9 cellular contexts compared by ENCODE assay signal in genomic region chr22:37431811-37432707, GRCh38. TPM values are rescaled to one million over a fixed set of nuclear protein-coding genes. Genes with fewer than 3 reads are reported as not detected.
DNase-seq lines count a peak whose midpoint lies in the region; FAIRE-seq and TF ChIP-seq lines count a peak whose summit lies in the region.
"Had no signal": no experiment of that assay in that cellular context is flagged by ENCODE, and none has a peak within 500 bp of the region (broad histone marks: within the 10 kb centered on the region; RNA-seq: fewer than 3 reads in every experiment).

No MANE protein-coding gene starts in this region.

- H2AFZ ChIP-seq in astrocyte (ENCODE audit: low read depth, low read length) = peak overlapping the region; percentile 2

- H3K9me3 Mint-ChIP-seq in astrocyte (ENCODE audit: unreplicated experiment) = peaks cover 22% of the 10 kb centered on the region
- peaks cover 0 to 3% (median 0%) of the 10 kb centered on the region in 5 donors for H3K9me3 Mint-ChIP-seq in CD8-positive, alpha-beta memory T cell

- no peaks in the 10 kb centered on the region for H3K79me2 ChIP-seq in astrocyte (ENCODE audit: insufficient read depth, low read length)

- no peak overlapping the region for H3K4me3 Mint-ChIP-seq in astrocyte (ENCODE audit: unreplicated experiment)
- no peak overlapping the region for H3K4me3 Mint-ChIP-seq in CD8-positive, alpha-beta memory T cell

- H3K27me3 ChIP-seq in astrocyte (ENCODE audit: insufficient read depth, low read length) (no peaks in the 10 kb centered on the region), adrenal gland (peaks cover 37% of the 10 kb centered on the region), H7 (ENCODE audit: control insufficient read depth, insufficient read depth, low read length) (peaks cover 18% of the 10 kb centered on the region)
- H3K27me3 ChIP-seq in CD8-positive, alpha-beta memory T cell (ENCODE audit: insufficient read depth, low read length, poor library complexity, severe bottlenecking) = peaks cover 29% of the 10 kb centered on the region

- peak; percentile 98 for FAIRE-seq in astrocyte (lab: Jason Lieb, UNC)
- FAIRE-seq: TTC549 had no signal

- CTCF ChIA-PET in CD8-positive, alpha-beta memory T cell (lab: Charles Lee) = interaction anchor here (1.2 to 4.1 kb wide), 3 partner anchors 10 to 171 kb away, joined by 3 to 12 read pairs (median 4); no protein-coding TSS in a partner anchor

- peak overlapping the region; percentile 81 for H3K4me2 ChIP-seq in astrocyte (ENCODE audit: low read length)

- H3K27ac Mint-ChIP-seq in astrocyte (ENCODE audit: unreplicated experiment) = peak overlapping the region; percentile 96
- no peak overlapping the region for H3K27ac Mint-ChIP-seq in CD8-positive, alpha-beta memory T cell

- H3K36me3 Mint-ChIP-seq in astrocyte (ENCODE audit: low read depth, unreplicated experiment) = peaks cover 8% of the 10 kb centered on the region
- H3K36me3 Mint-ChIP-seq in CD8-positive, alpha-beta memory T cell = peaks cover 0 to 21% (median 0%) of the 10 kb centered on the region in 3 donors

- TF ChIP-seq CTCF in astrocyte (IDR thresholded peaks at IDR 0.05; ENCODE audit: insufficient read depth, low read depth, low read length) (no peak), adrenal gland (IDR thresholded peaks at IDR 0.05) (no peak)

- no peak for TF ChIP-seq POLR2A in adrenal gland (IDR thresholded peaks at IDR 0.05)

- H3K4me3 ChIP-seq in astrocyte (ENCODE audit: insufficient read depth, low read depth, low read length) (peak overlapping the region; percentile 13), adrenal gland (no peak overlapping the region), H7 (ENCODE audit: insufficient read depth, low read depth, low read length) (no peak overlapping the region)
- no peak overlapping the region for H3K4me3 ChIP-seq in CD8-positive, alpha-beta memory T cell (ENCODE audit: low read length)

- peaks cover 14% of the 10 kb centered on the region for H3K9me3 ChIP-seq in astrocyte (ENCODE audit: insufficient read depth, low read depth, low read length)
- H3K9me3 ChIP-seq in CD8-positive, alpha-beta memory T cell (ENCODE audit: low read length) = no peaks in the 10 kb centered on the region
- no peaks in the 10 kb centered on the region for H3K9me3 ChIP-seq in adrenal gland (replicated peaks in 1 of 3)

- peaks cover 26% of the 10 kb centered on the region for H3K4me1 ChIP-seq in astrocyte (ENCODE audit: insufficient read depth, low read length)
- peaks cover 6% of the 10 kb centered on the region for H3K4me1 ChIP-seq in CD8-positive, alpha-beta memory T cell (ENCODE audit: insufficient read depth, low read length)
- no peaks in the 10 kb centered on the region for H3K4me1 ChIP-seq in adrenal gland (replicated peaks in 1 of 2)

- H4K20me1 ChIP-seq in astrocyte (ENCODE audit: insufficient read depth, low read length) = no peaks in the 10 kb centered on the region

- peaks cover 16% of the 10 kb centered on the region for H3K4me1 Mint-ChIP-seq in astrocyte (ENCODE audit: low read depth, unreplicated experiment)
- H3K4me1 Mint-ChIP-seq in CD8-positive, alpha-beta memory T cell = peaks cover 0 to 12% (median 3%) of the 10 kb centered on the region in 3 donors

- WGBS in adrenal gland, 4 donors = 72 to 80% (median 77%) methylated on average over 14 of the region's 14 CpGs

- POLR2A ChIA-PET in CD8-positive, alpha-beta memory T cell (lab: Charles Lee) = no interaction called here

- peak overlapping the region; percentile 77 for H3K9ac ChIP-seq in astrocyte (ENCODE audit: low read length)

- H3K27me3 Mint-ChIP-seq in astrocyte (ENCODE audit: low read depth, unreplicated experiment) = peaks cover 18% of the 10 kb centered on the region
- peaks cover 52 to 59% of the 10 kb centered on the region in 2 donors for H3K27me3 Mint-ChIP-seq in CD8-positive, alpha-beta memory T cell

- H3K27ac ChIP-seq in astrocyte (ENCODE audit: low read depth, low read length) (peak overlapping the region; percentile 94), adrenal gland (no peak overlapping the region)
- no peak overlapping the region for H3K27ac ChIP-seq in CD8-positive, alpha-beta memory T cell (ENCODE audit: low read depth, low read length)

- peak; percentile 93 for DNase-seq in GM03348 (ENCODE audit: low spot score)
- DNase-seq in NOMO-1 (lab: John Stamatoyannopoulos, UW; ENCODE audit: unreplicated experiment in 2 of 2) = peak; percentile 62 to 80
- peak; percentile 99 for DNase-seq in astrocyte (ENCODE audit: low read depth)
- peak; percentile 100 for DNase-seq in renal cortical epithelial cell (ENCODE audit: low read depth)
- no peak for DNase-seq in CD8-positive, alpha-beta memory T cell
- no peak for DNase-seq in adrenal gland
- DNase-seq in H7 = no peak
- no peak for DNase-seq in NCI-H1048 (lab: John Stamatoyannopoulos, UW)

- H3K36me3 ChIP-seq in astrocyte (ENCODE audit: insufficient read depth, low read length) (no peaks in the 10 kb centered on the region), adrenal gland (replicated peaks in 1 of 2) (no peaks in the 10 kb centered on the region), H7 (replicated peaks; ENCODE audit: control insufficient read depth, insufficient read depth, low read length) (no peaks in the 10 kb centered on the region)
- H3K36me3 ChIP-seq in CD8-positive, alpha-beta memory T cell (ENCODE audit: insufficient read depth, low read length) = no peaks in the 10 kb centered on the region

- intact Hi-C loops in adrenal gland (cut with DNase I) = no loop called here

RNA-seq across cellular contexts. Expression of gene ELFN2, which starts 4.8 kb away (rescaled TPM):
- total RNA-seq in astrocyte (2.8 and 3.0 TPM in 2 replicates), renal cortical epithelial cell (6.3 and 18.8 TPM in 2 replicates), adrenal gland (1 to 10 TPM in 1 of 8 donors, under 1 TPM in 5, not detected in 2; 0.04 to 2.3 (median 0.23) TPM)
- total RNA-seq in CD8-positive, alpha-beta memory T cell = under 1 TPM; 0.09 to 0.20 TPM
- 0.02 TPM for polyA plus RNA-seq in CD8-positive, alpha-beta memory T cell
- 1 to 10 TPM in 1 of 3 donors, under 1 TPM in 2; 0.30 to 3.3 (median 0.77) TPM for polyA plus RNA-seq in adrenal gland
- total RNA-seq in H7 (2014; rRNA removed; shearing (Covaris generic)) = 0.14 and 0.22 TPM in 2 replicates

RNA-seq across cellular contexts. Expression of gene MFNG, which starts 54.1 kb away (rescaled TPM):
- 0.87 and 1.4 TPM in 2 replicates for total RNA-seq in astrocyte
- total RNA-seq in renal cortical epithelial cell = 1.1 and 2.6 TPM in 2 replicates
- total RNA-seq in CD8-positive, alpha-beta memory T cell = 100 to 1,000 TPM; 162 to 171 TPM
- 323 TPM for polyA plus RNA-seq in CD8-positive, alpha-beta memory T cell
- 10 to 100 TPM; 16.2 to 27.6 (median 22.7) TPM for total RNA-seq in adrenal gland
- polyA plus RNA-seq in adrenal gland = 10 to 100 TPM in 1 of 3 donors, 1 to 10 TPM in 2; 4.3 to 11.5 (median 7.8) TPM
- total RNA-seq in H7 (2014; rRNA removed; shearing (Covaris generic)) = 1.3 and 5.1 TPM in 2 replicates

Comparison
In these comparisons a context has a peak if more than half of its experiments do, and no peak if none do; other contexts are left out.
1. DNase-seq: peak in GM03348 (single experiment), NOMO-1 (2 of 2), astrocyte (single experiment) and renal cortical epithelial cell (single experiment); none in CD8-positive, alpha-beta memory T cell (0 of 5), adrenal gland (0 of 7), H7 (single experiment) and NCI-H1048 (single experiment).